In the genomic region with DNA sequence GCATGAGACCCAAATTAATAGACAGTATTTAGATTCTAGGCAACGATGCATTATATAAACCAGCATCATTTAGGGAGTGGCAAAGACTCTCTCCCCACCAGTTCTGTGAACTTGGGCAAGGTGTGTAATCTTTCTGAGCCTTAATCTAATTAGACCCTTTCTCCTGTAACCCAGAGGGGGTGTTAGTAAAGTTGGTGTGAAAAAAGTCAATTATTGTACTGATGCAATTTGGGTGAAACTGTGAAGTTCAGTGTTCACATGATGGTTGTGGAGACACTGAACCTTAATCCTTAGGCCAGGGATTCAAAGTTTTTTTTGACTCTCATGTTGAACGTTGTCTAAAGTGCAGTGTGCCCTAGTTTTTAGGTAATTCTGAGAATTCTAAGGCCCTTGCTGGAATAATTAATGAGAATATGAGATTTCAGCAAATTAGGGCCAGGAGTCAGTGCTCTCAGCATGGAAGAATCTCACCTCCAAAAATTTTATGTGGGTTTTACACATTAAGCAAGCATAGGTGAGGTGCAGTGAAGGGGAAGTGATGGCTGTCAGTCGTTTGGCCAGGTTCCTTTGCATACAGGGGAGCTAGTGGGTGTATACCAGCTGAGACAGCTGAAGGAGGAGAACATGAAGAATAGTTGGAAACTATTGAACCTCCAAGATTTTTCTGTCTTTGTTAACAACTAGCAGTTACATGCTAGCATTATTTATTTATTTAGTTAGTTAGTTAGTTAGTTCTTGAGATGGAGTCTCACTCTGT, we compare ENCODE assay signal across 26 cellular contexts.
DNase-seq lines count a peak whose midpoint lies in the region; ATAC-seq, FAIRE-seq and TF ChIP-seq lines count a peak whose summit lies in the region.
"Had no signal": no experiment of that assay in that cellular context is flagged by ENCODE, and none has a peak within 500 bp of the region (broad histone marks: within the 10 kb centered on the region; RNA-seq: fewer than 3 reads in every experiment).

No MANE protein-coding gene starts in this region.

- H3K27me3 ChIP-seq in liver (ENCODE audit: control insufficient read depth in 4 of 4, insufficient read depth in 4 of 4, low read length in 3 of 4) (no peaks in the 10 kb centered on the region), HepG2 (ENCODE audit: control insufficient read depth in 1 of 2, insufficient read depth in 2 of 2, low read length in 2 of 2) (no peaks in the 10 kb centered on the region), OCI-LY1 (ENCODE audit: insufficient read depth, low read length) (no peaks in the 10 kb centered on the region)
- H3K27me3 ChIP-seq: upper lobe of left lung had no signal

- TF ChIP-seq RAD21 in liver (IDR thresholded peaks at IDR 0.05) (peak in 1 of 2 donors; percentile 13), HepG2 (CRISPR knock-in tag; IDR thresholded peaks at IDR 0.05) (no peak)

- TF ChIP-seq POLR2A in HepG2 (IDR thresholded peaks at IDR 0.05; ENCODE audit: insufficient read depth in 1 of 2, low read depth in 2 of 2, low read length in 2 of 2), result no peak

- in situ Hi-C loops in HepG2 (cut with HindIII; ENCODE audit: extremely low pct_ligation_motif_present, low pct_unique_long_range_greater_than_20kb), result no loop called here

- CTCF ChIA-PET in HepG2 (lab: Yijun Ruan, JAX; ENCODE audit: low intra/inter-chr PET ratio, low total read pairs), result no interaction called here

- H4K20me1 ChIP-seq in HepG2 (ENCODE audit: insufficient read depth, low read length), result no peaks in the 10 kb centered on the region
- no peaks in the 10 kb centered on the region for H4K20me1 ChIP-seq in OCI-LY1 (ENCODE audit: insufficient read depth, low read length)

- FAIRE-seq in HepG2 (lab: Jason Lieb, UNC), result no peak
- FAIRE-seq: A549, endothelial cell of umbilical vein, G401.6 had no signal

- 46% methylated on average over 3 of the region's 3 CpGs for WGBS in liver
- 32% methylated on average over 3 of the region's 3 CpGs for WGBS in HepG2 (ENCODE audit: low lambda C conversion rate)

- ATAC-seq in HepG2 (no peak), GM18519 (IDR thresholded peaks at IDR 0.05; ENCODE audit: low FRiP score, unreplicated experiment) (no peak)
- ATAC-seq: A549 had no signal

- TF ChIP-seq EP300 in HepG2 (IDR thresholded peaks at IDR 0.05; ENCODE audit: low read depth in 2 of 2, low read length in 2 of 2), result no peak
- no peak for TF ChIP-seq EP300 in HepG2 (CRISPR knock-in tag; IDR thresholded peaks at IDR 0.05; ENCODE audit: borderline replicate concordance)

- H3K9ac ChIP-seq in liver (ENCODE audit: low read depth in 1 of 2, low read length in 2 of 2) (no peak overlapping the region), HepG2 (ENCODE audit: insufficient read depth, low read depth, low read length) (no peak overlapping the region), OCI-LY1 (ENCODE audit: low read length) (peak overlapping the region; percentile 22)

- H3K36me3 ChIP-seq in liver (ENCODE audit: control insufficient read depth in 4 of 4, insufficient read depth in 3 of 4, low read depth in 1 of 4, low read length in 3 of 4) (no peaks in the 10 kb centered on the region), HepG2 (replicated peaks in 1 of 2; ENCODE audit: control insufficient read depth in 1 of 2, insufficient read depth in 2 of 2, low read length in 2 of 2) (no peaks in the 10 kb centered on the region), OCI-LY1 (ENCODE audit: insufficient read depth, low read length) (peaks cover 32% of the 10 kb centered on the region)
- H3K36me3 ChIP-seq: prostate gland had no signal

- no peaks in the 10 kb centered on the region for H3K9me2 ChIP-seq in OCI-LY1 (ENCODE audit: low read depth, low read length)

- no peaks in the 10 kb centered on the region for H3K79me2 ChIP-seq in HepG2 (ENCODE audit: insufficient read depth, low read length)
- H3K79me2 ChIP-seq in OCI-LY1 (ENCODE audit: insufficient read depth, low read length), result peaks cover 65% of the 10 kb centered on the region

- H2AFZ ChIP-seq in HepG2 (ENCODE audit: low read length) (no peak overlapping the region), OCI-LY1 (ENCODE audit: low read length) (no peak overlapping the region)

- no peak overlapping the region for H3K4me3 ChIP-seq in liver (ENCODE audit: low read depth in 1 of 3, low read length in 3 of 3)
- no peak overlapping the region for H3K4me3 ChIP-seq in HepG2 (replicated peaks in 1 of 3; ENCODE audit: insufficient read depth in 1 of 3, low read depth in 2 of 3, low read length in 3 of 3)
- no peak overlapping the region for H3K4me3 ChIP-seq in OCI-LY1 (ENCODE audit: low read depth, low read length, poor library complexity, severe bottlenecking)
- H3K4me3 ChIP-seq: A549, lung, prostate gland, SK-N-MC, upper lobe of left lung had no signal

- intact Hi-C loops in HepG2 (cut with micrococcal nuclease; ENCODE audit: unreplicated experiment), result no loop called here

- no peaks in the 10 kb centered on the region for H3F3A ChIP-seq in OCI-LY1 (ENCODE audit: insufficient read depth, low read length)

- H3K27ac ChIP-seq in liver (ENCODE audit: low read depth in 1 of 2, low read length in 2 of 2) (peak overlapping the region in 1 of 2 donors; percentile 38), HepG2 (ENCODE audit: extremely low read length, insufficient read depth, low read length) (no peak overlapping the region), OCI-LY1 (ENCODE audit: low read depth, low read length, poor library complexity, severe bottlenecking) (peak overlapping the region; percentile 83)
- H3K27ac ChIP-seq: prostate gland, SK-N-MC, upper lobe of left lung, VCaP had no signal

- H3K9me3 ChIP-seq in liver (ENCODE audit: control insufficient read depth in 4 of 4, low read length in 3 of 4), result no peaks in the 10 kb centered on the region
- no peaks in the 10 kb centered on the region for H3K9me3 ChIP-seq in HepG2 (ENCODE audit: low read length)
- H3K9me3 ChIP-seq in OCI-LY1 (ENCODE audit: low read length), result no peaks in the 10 kb centered on the region
- H3K9me3 ChIP-seq: A549, prostate gland, upper lobe of left lung had no signal

- BruUV-seq in HepG2 (replicated peaks; lab: Mats Ljungman, UMichigan), result no TSS peak

- peaks cover 0 to 15% (median 10%) of the 10 kb centered on the region in 4 donors for H3K4me1 ChIP-seq in liver (ENCODE audit: control insufficient read depth in 4 of 4, insufficient read depth in 4 of 4, low read length in 3 of 4)
- H3K4me1 ChIP-seq in HepG2 (ENCODE audit: insufficient read depth, low read length), result peaks cover 10% of the 10 kb centered on the region
- peaks cover 69% of the 10 kb centered on the region for H3K4me1 ChIP-seq in OCI-LY1 (ENCODE audit: insufficient read depth, low read length, severe bottlenecking)
- H3K4me1 ChIP-seq: prostate gland, upper lobe of left lung had no signal

- DNase-seq in HepG2 (ENCODE audit: low spot score) (no peak), germinal center (ENCODE audit: low spot score) (peak; percentile 68), NCI-H2029 treated with DMSO at 0.1 percent for 48 hours (lab: John Stamatoyannopoulos, UW) (no peak), KG1 (lab: John Stamatoyannopoulos, UW) (no peak), NCI-H2107 (lab: John Stamatoyannopoulos, UW) (no peak)
- DNase-seq: activated CD4-positive, alpha-beta T cell treated with anti-CD3 and anti-CD28 coated beads, Interleukin-2, amount 50 U/mL, for 4 hours; activated CD8-positive, alpha-beta memory T cell treated with anti-CD3 and anti-CD28 coated beads, Interleukin-2, amount 50 U/mL, for 48 hours; activated effector memory CD4-positive, alpha-beta T cell treated with Interleukin-2 at 50 U/mL for 16 hours; DMS153; HCEC 1CT; IMR-90; NCI-H1436; NCI-H2171 treated with DMSO at 0.1 percent for 48 hours; NCI-H524; stimulated activated CD8-positive, alpha-beta memory T cell treated with anti-CD3 and anti-CD28 coated beads, Interleukin-4, amount 100 ng/mL, for 48 hours; upper lobe of left lung had no signal

- H3K4me2 ChIP-seq in HepG2 (ENCODE audit: low read depth, low read length) (no peak overlapping the region), OCI-LY1 (ENCODE audit: low read length) (peak overlapping the region; percentile 50; the same call in 1 of the 2 replicates)
- H3K4me2 ChIP-seq: A549 had no signal

- POLR2A ChIA-PET in HepG2 (lab: Yijun Ruan, JAX), result no interaction called here

- no peak for TF ChIP-seq CTCF in liver (IDR thresholded peaks at IDR 0.05; ENCODE audit: low read depth, low read length, missing input control)
- no peak for TF ChIP-seq CTCF in HepG2 (CRISPR knock-in tag; IDR thresholded peaks at IDR 0.05)
- no peak for TF ChIP-seq CTCF in OCI-LY1 (IDR thresholded peaks at IDR 0.05; ENCODE audit: low read length)

TF ChIP-seq in liver, 16 proteins besides CTCF, POLR2A, EP300 and RAD21 (continues in another document):
- TF ChIP-seq ATF3 (IDR thresholded peaks at IDR 0.05), result no peak
- peak; percentile 44 for TF ChIP-seq SP1 (IDR thresholded peaks at IDR 0.05)
- TF ChIP-seq FOXA1 (IDR thresholded peaks at IDR 0.05), result no peak
- peak; percentile 50 for TF ChIP-seq HNF4G (IDR thresholded peaks at IDR 0.05)

TF ChIP-seq in HepG2, 621 proteins besides CTCF, POLR2A, EP300 and RAD21:
- TF ChIP-seq, protein P1, sequence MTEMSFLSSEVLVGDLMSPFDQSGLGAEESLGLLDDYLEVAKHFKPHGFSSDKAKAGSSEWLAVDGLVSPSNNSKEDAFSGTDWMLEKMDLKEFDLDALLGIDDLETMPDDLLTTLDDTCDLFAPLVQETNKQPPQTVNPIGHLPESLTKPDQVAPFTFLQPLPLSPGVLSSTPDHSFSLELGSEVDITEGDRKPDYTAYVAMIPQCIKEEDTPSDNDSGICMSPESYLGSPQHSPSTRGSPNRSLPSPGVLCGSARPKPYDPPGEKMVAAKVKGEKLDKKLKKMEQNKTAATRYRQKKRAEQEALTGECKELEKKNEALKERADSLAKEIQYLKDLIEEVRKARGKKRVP (CRISPR knock-in tag; IDR thresholded peaks at IDR 0.05), result peak in 1 of 2 experiments; percentile 34; a peak in 1 of 4 replicates
- TF ChIP-seq REL (CRISPR knock-in tag; conservative IDR thresholded peaks at IDR 0.05), result no peak
- TF ChIP-seq, protein P2, sequence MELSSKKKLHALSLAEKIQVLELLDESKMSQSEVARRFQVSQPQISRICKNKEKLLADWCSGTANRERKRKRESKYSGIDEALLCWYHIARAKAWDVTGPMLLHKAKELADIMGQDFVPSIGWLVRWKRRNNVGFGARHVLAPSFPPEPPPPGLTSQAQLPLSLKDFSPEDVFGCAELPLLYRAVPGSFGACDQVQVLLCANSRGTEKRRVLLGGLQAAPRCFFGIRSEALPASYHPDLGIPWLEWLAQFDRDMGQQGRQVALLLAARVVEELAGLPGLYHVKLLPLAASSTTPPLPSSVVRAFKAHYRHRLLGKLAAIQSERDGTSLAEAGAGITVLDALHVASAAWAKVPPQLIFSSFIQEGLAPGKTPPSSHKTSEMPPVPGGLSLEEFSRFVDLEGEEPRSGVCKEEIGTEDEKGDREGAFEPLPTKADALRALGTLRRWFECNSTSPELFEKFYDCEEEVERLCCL (CRISPR knock-in tag; IDR thresholded peaks at IDR 0.05; ENCODE audit: borderline replicate concordance), result no peak
TF ChIP-seq in HepG2: peak in this region for 1.
